27 cellular contexts compared by ENCODE assay signal in the genomic region with DNA sequence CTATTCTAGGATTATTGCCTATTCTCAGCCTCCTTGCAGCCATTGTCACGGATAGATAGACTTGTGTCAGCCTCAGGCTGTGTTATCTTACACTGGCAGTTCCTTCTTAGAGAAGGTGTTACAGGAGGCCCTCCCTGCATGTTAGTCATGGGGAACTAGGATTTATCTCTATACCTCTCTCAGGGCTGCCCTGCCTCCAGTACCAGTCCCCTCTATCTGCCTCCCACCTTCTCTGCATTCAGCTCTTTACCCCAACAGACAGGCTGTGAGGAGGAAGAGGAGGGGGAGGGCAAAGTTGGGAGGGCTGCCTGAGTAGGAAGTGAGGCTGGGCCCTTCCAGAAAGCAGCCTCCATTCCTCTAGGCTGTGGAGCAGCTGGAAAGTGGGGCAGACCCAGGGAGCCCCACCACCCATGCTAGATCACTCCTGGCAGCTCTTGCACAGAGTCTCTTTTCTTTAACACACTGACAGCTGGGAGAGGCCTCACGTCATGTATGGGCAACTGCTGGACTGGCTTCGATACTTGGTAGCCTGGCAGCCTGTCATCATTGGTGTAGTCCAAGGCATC. TPM values are rescaled to one million over a fixed set of nuclear protein-coding genes. Genes with fewer than 3 reads are reported as not detected.
DNase-seq lines count a peak whose midpoint lies in the region; ATAC-seq lines count a peak whose summit lies in the region.
"Had no signal": no experiment of that assay in that cellular context is flagged by ENCODE, and none has a peak within 500 bp of the region (broad histone marks: within the 10 kb centered on the region; RNA-seq: fewer than 3 reads in every experiment).

No MANE protein-coding gene starts in this region.

- H3K4me3 Mint-ChIP-seq in stimulated activated naive B cell treated with anti-CD40 and anti-IgM and Interleukin-4, amounts not matched to agents 10 μg/mL and 1 μg/mL and 100 μg/mL, for 72 hours: no peak overlapping the region
- H3K4me3 Mint-ChIP-seq: activated CD8-positive, alpha-beta memory T cell treated with anti-CD3 and anti-CD28 coated beads, Interleukin-2, amount 10 ng/mL, durations not matched to agents 7 days and 5 days; GM23338; WTC11 had no signal

- H3K27me3 ChIP-seq in layer of hippocampus (ENCODE audit: control insufficient read depth, insufficient read depth, low read length): no peaks in the 10 kb centered on the region
- H3K27me3 ChIP-seq: adrenal gland, brain microvascular endothelial cell, esophagus squamous epithelium, upper lobe of right lung had no signal

- H3K27me3 Mint-ChIP-seq in stimulated activated naive B cell treated with anti-CD40 and anti-IgM and Interleukin-4, amounts not matched to agents 10 μg/mL and 1 μg/mL and 100 μg/mL, for 72 hours: no peaks in the 10 kb centered on the region
- H3K27me3 Mint-ChIP-seq: activated CD8-positive, alpha-beta memory T cell treated with anti-CD3 and anti-CD28 coated beads, Interleukin-2, amount 10 ng/mL, durations not matched to agents 7 days and 5 days had no signal

- peaks cover 7 to 9% of the 10 kb centered on the region in 2 donors for H3K9me3 Mint-ChIP-seq in stimulated activated naive B cell treated with anti-CD40 and anti-IgM and Interleukin-4, amounts not matched to agents 10 μg/mL and 1 μg/mL and 100 μg/mL, for 72 hours
- H3K9me3 Mint-ChIP-seq: GM23338, WTC11 had no signal

- H3K36me3 Mint-ChIP-seq in stimulated activated naive B cell treated with anti-CD40 and anti-IgM and Interleukin-4, amounts not matched to agents 10 μg/mL and 1 μg/mL and 100 μg/mL, for 72 hours: peaks cover 54 to 75% of the 10 kb centered on the region in 2 donors
- H3K36me3 Mint-ChIP-seq: activated CD8-positive, alpha-beta memory T cell treated with anti-CD3 and anti-CD28 coated beads, Interleukin-2, amount 10 ng/mL, durations not matched to agents 7 days and 5 days had no signal

- H3K4me1 Mint-ChIP-seq in stimulated activated naive B cell treated with anti-CD40 and anti-IgM and Interleukin-4, amounts not matched to agents 10 μg/mL and 1 μg/mL and 100 μg/mL, for 72 hours: peaks cover 57 to 88% of the 10 kb centered on the region in 2 donors
- H3K4me1 Mint-ChIP-seq: GM23338, WTC11 had no signal

- in situ Hi-C loops in KBM-7 (cut with MboI; ENCODE audit: low pct_unique_long_range_greater_than_20kb, low sequenced_read_pairs): no loop called here

- H3K27ac ChIP-seq in angular gyrus (ENCODE audit: low read depth, low read length) (peak overlapping the region; percentile 10), layer of hippocampus (ENCODE audit: low read depth, low read length) (peak overlapping the region; percentile 23)
- H3K27ac ChIP-seq: adrenal gland, brain microvascular endothelial cell, C4-2B, esophagus squamous epithelium, upper lobe of right lung had no signal

- ATAC-seq in stimulated activated naive B cell treated with anti-CD40 and anti-IgM and Interleukin-4, amounts not matched to agents 10 μg/mL and 1 μg/mL and 100 μg/mL, for 72 hours (replicated peaks): no peak
- ATAC-seq: activated CD8-positive, alpha-beta memory T cell treated with anti-CD3 and anti-CD28 coated beads, Interleukin-2, amount 10 ng/mL, durations not matched to agents 7 days and 5 days; GM12878; GM23338; left colon; WTC11 had no signal

- H3K27ac Mint-ChIP-seq in stimulated activated naive B cell treated with anti-CD40 and anti-IgM and Interleukin-4, amounts not matched to agents 10 μg/mL and 1 μg/mL and 100 μg/mL, for 72 hours: peak overlapping the region; percentile 14
- H3K27ac Mint-ChIP-seq: activated CD8-positive, alpha-beta memory T cell treated with anti-CD3 and anti-CD28 coated beads, Interleukin-2, amount 10 ng/mL, durations not matched to agents 7 days and 5 days; GM23338; WTC11 had no signal

- DNase-seq in KBM-7 (peak; percentile 39), dermis blood vessel endothelial cell (no peak), AML-193 (lab: John Stamatoyannopoulos, UW) (no peak)
- no peak for DNase-seq in stimulated activated naive B cell treated with anti-CD40 and anti-IgM and Interleukin-4, amounts not matched to agents 10 μg/mL and 1 μg/mL and 100 μg/mL, for 72 hours
- DNase-seq in activated CD4-positive, CD25-positive, alpha-beta regulatory T cell (lab: John Stamatoyannopoulos, UW): no peak
- DNase-seq: activated CD8-positive, alpha-beta memory T cell treated with anti-CD3 and anti-CD28 coated beads, Interleukin-2, amount 10 ng/mL, durations not matched to agents 7 days and 5 days; activated naive CD4-positive, alpha-beta T cell treated with Interleukin-2 at 50 U/mL for 16 hours; adrenal gland; brain microvascular endothelial cell; EL; esophagus squamous epithelium; foreskin melanocyte; Karpas-422; left colon; NCI-H1436; NCI-H2107; NCI-H774; occipital lobe; SK-N-SH; stimulated activated CD8-positive, alpha-beta memory T cell treated with anti-CD3 and anti-CD28 coated beads, Interleukin-4, amount 100 ng/mL, for 48 hours; upper lobe of right lung had no signal

RNA-seq across cellular contexts. Expression of gene IL18BP, which starts 2.9 kb away (rescaled TPM):
- total RNA-seq in dermis blood vessel endothelial cell: 2.2 and 4.6 TPM in 2 replicates
